In genomic region chr7:4667776-4668509, GRCh38 we compare ENCODE assay signal across 14 cellular contexts. TPM values are rescaled to one million over a fixed set of nuclear protein-coding genes. Genes with fewer than 3 reads are reported as not detected.
DNase-seq lines count a peak whose midpoint lies in the region; ATAC-seq and TF ChIP-seq lines count a peak whose summit lies in the region.
"Had no signal": no experiment of that assay in that cellular context is flagged by ENCODE, and none has a peak within 500 bp of the region (broad histone marks: within the 10 kb centered on the region; RNA-seq: fewer than 3 reads in every experiment).

No MANE protein-coding gene starts in this region.

- H3F3A ChIP-seq in smooth muscle cell (ENCODE audit: low read depth): peaks cover 5% of the 10 kb centered on the region

- H3K79me2 ChIP-seq in smooth muscle cell (ENCODE audit: low read depth): no peaks in the 10 kb centered on the region
- H3K79me2 ChIP-seq: parathyroid adenoma had no signal

- no peak overlapping the region for H3K27ac Mint-ChIP-seq in activated CD8-positive, alpha-beta memory T cell treated with anti-CD3 and anti-CD28 coated beads, Interleukin-2, amount 10 ng/mL, durations not matched to agents 7 days and 5 days
- H3K27ac Mint-ChIP-seq: activated CD8-positive, alpha-beta T cell treated with anti-CD3 and anti-CD28 coated beads for 36 hours; type B pancreatic cell had no signal

- no peaks in the 10 kb centered on the region for H3K36me3 ChIP-seq in smooth muscle cell (ENCODE audit: low read depth)
- H3K36me3 ChIP-seq: adrenal gland had no signal

- TF ChIP-seq CTCF in fibroblast of the aortic adventitia (IDR thresholded peaks at IDR 0.05; ENCODE audit: insufficient read depth, low read length) (no peak), smooth muscle cell (IDR thresholded peaks at IDR 0.05; ENCODE audit: borderline replicate concordance, insufficient read depth, poor library complexity, severe bottlenecking) (no peak)

- CTCF ChIA-PET in activated CD8-positive, alpha-beta memory T cell treated with anti-CD3 and anti-CD28 coated beads, Interleukin-2, amount 10 ng/mL, durations not matched to agents 7 days and 5 days (lab: Charles Lee): interaction anchor here (1.4 kb wide), 1 partner anchor 15 kb away, joined by 3 read pairs; no protein-coding TSS in a partner anchor

- H3K9me3 Mint-ChIP-seq in activated CD8-positive, alpha-beta memory T cell treated with anti-CD3 and anti-CD28 coated beads, Interleukin-2, amount 10 ng/mL, durations not matched to agents 7 days and 5 days (ENCODE audit: low read depth): peaks cover 8% of the 10 kb centered on the region
- H3K9me3 Mint-ChIP-seq: type B pancreatic cell had no signal

- no peak overlapping the region for H3K9ac ChIP-seq in smooth muscle cell (ENCODE audit: low read depth)
- H3K9ac ChIP-seq: parathyroid adenoma had no signal

- H3K4me3 ChIP-seq in fibroblast of the aortic adventitia (ENCODE audit: low read depth, low read length) (no peak overlapping the region), smooth muscle cell (no peak overlapping the region)
- H3K4me3 ChIP-seq: adrenal gland had no signal

- H3K36me3 Mint-ChIP-seq in activated CD8-positive, alpha-beta memory T cell treated with anti-CD3 and anti-CD28 coated beads, Interleukin-2, amount 10 ng/mL, durations not matched to agents 7 days and 5 days: peaks cover 9% of the 10 kb centered on the region
- H3K36me3 Mint-ChIP-seq: type B pancreatic cell had no signal

- no peaks in the 10 kb centered on the region for H4K20me1 ChIP-seq in smooth muscle cell (ENCODE audit: low read depth)

- H3K4me2 ChIP-seq in smooth muscle cell: peak overlapping the region; percentile 48

- no peaks in the 10 kb centered on the region for H3K27me3 Mint-ChIP-seq in activated CD8-positive, alpha-beta memory T cell treated with anti-CD3 and anti-CD28 coated beads, Interleukin-2, amount 10 ng/mL, durations not matched to agents 7 days and 5 days
- H3K27me3 Mint-ChIP-seq: type B pancreatic cell had no signal

- peaks cover 14% of the 10 kb centered on the region for H3K4me1 ChIP-seq in smooth muscle cell (ENCODE audit: low read depth)
- H3K4me1 ChIP-seq: adrenal gland, parathyroid adenoma had no signal

- H3K4me3 Mint-ChIP-seq in activated CD8-positive, alpha-beta memory T cell treated with anti-CD3 and anti-CD28 coated beads, Interleukin-2, amount 10 ng/mL, durations not matched to agents 7 days and 5 days: no peak overlapping the region
- H3K4me3 Mint-ChIP-seq: activated CD8-positive, alpha-beta T cell treated with anti-CD3 and anti-CD28 coated beads for 36 hours; type B pancreatic cell had no signal

- H2AFZ ChIP-seq in smooth muscle cell (ENCODE audit: low read depth): peak overlapping the region; percentile 25
- H2AFZ ChIP-seq: parathyroid adenoma had no signal

- no peaks in the 10 kb centered on the region for H3K9me3 ChIP-seq in smooth muscle cell (replicated peaks; ENCODE audit: low read depth)
- H3K9me3 ChIP-seq: adrenal gland had no signal

- H3K27me3 ChIP-seq in smooth muscle cell (ENCODE audit: low read depth): no peaks in the 10 kb centered on the region
- H3K27me3 ChIP-seq: adrenal gland had no signal

- DNase-seq in GM03348 (ENCODE audit: low spot score): peak; percentile 52
- DNase-seq in fibroblast of the aortic adventitia (ENCODE audit: low read depth): peak; percentile 97
- DNase-seq in smooth muscle cell (lab: John Stamatoyannopoulos, UW; ENCODE audit: unreplicated experiment): no peak
- DNase-seq in stimulated activated naive CD4-positive, alpha-beta T cell (lab: John Stamatoyannopoulos, UW): no peak
- DNase-seq in activated CD8-positive, alpha-beta memory T cell treated with anti-CD3 and anti-CD28 coated beads, Interleukin-2, amount 10 ng/mL, durations not matched to agents 7 days and 5 days: no peak
- no peak for DNase-seq in LoVo (ENCODE audit: low spot score)
- DNase-seq: activated CD8-positive, alpha-beta T cell treated with anti-CD3 and anti-CD28 coated beads for 36 hours; adrenal gland; NCI-H1417 treated with DMSO at 0.1 percent for 48 hours; T-helper 2 cell had no signal

- WGBS in smooth muscle cell (ENCODE audit: low lambda C conversion rate): 73% methylated on average over 19 of the region's 19 CpGs

- peak overlapping the region; percentile 78 for H3K27ac ChIP-seq in smooth muscle cell (ENCODE audit: low read depth)
- H3K27ac ChIP-seq: parathyroid adenoma had no signal

- ATAC-seq in SK-N-SH treated with all-trans-retinoic acid at 6 μM for 48 hours (peak; percentile 27; the same call in 1 of the 3 replicates), GM18873 (IDR thresholded peaks at IDR 0.05; ENCODE audit: low FRiP score, unreplicated experiment) (no peak)
- no peak for ATAC-seq in activated CD8-positive, alpha-beta memory T cell treated with anti-CD3 and anti-CD28 coated beads, Interleukin-2, amount 10 ng/mL, durations not matched to agents 7 days and 5 days
- ATAC-seq: activated CD8-positive, alpha-beta T cell treated with anti-CD3 and anti-CD28 coated beads for 36 hours had no signal

- peaks cover 19% of the 10 kb centered on the region for H3K4me1 Mint-ChIP-seq in activated CD8-positive, alpha-beta memory T cell treated with anti-CD3 and anti-CD28 coated beads, Interleukin-2, amount 10 ng/mL, durations not matched to agents 7 days and 5 days

TF ChIP-seq in SK-N-SH treated with all-trans-retinoic acid at 6 μM for 48 hours, 23 proteins besides CTCF, POLR2A, EP300 and RAD21:
- TF ChIP-seq ISL1 (CRISPR knock-in tag; IDR thresholded peaks at IDR 0.05) (0 out of 2 replicates have a peak, but pooled peaks have one; percentile 17), CREB5 (CRISPR knock-in tag; IDR thresholded peaks at IDR 0.05; ENCODE audit: low read depth) (no peak)

RNA-seq across cellular contexts. Expression of gene FOXK1, which starts 14.2 kb away (rescaled TPM):
- 27.8 and 29.1 TPM in 2 replicates for total RNA-seq in fibroblast of the aortic adventitia (ENCODE audit: low replicate concordance)
- total RNA-seq in smooth muscle cell: 10.4 and 11.6 TPM in 2 replicates
- 6.0 and 8.5 TPM in 2 replicates for polyA plus RNA-seq in smooth muscle cell
- 10 to 100 TPM; 27.1 to 31.2 TPM for total RNA-seq in activated CD8-positive, alpha-beta memory T cell treated with anti-CD3 and anti-CD28 coated beads, Interleukin-2, amount 10 ng/mL, durations not matched to agents 7 days and 5 days

Comparison
In these comparisons a context has a peak if more than half of its experiments do, and no peak if none do; other contexts are left out.
1. DNase-seq: peak in GM03348 (single experiment) and fibroblast of the aortic adventitia (single experiment); none in smooth muscle cell (single experiment), stimulated activated naive CD4-positive, alpha-beta T cell (0 of 6), activated CD8-positive, alpha-beta memory T cell treated with anti-CD3 and anti-CD28 coated beads, Interleukin-2, amount 10 ng/mL, durations not matched to agents 7 days and 5 days (single experiment) and LoVo (single experiment).